In genomic region chr9:131418143-131419028, GRCh38 we compare ENCODE assay signal across 9 cellular contexts. TPM values are rescaled to one million over a fixed set of nuclear protein-coding genes. Genes with fewer than 3 reads are reported as not detected.
DNase-seq lines count a peak whose midpoint lies in the region; ATAC-seq and TF ChIP-seq lines count a peak whose summit lies in the region.
"Had no signal": no experiment of that assay in that cellular context is flagged by ENCODE, and none has a peak within 500 bp of the region (broad histone marks: within the 10 kb centered on the region; RNA-seq: fewer than 3 reads in every experiment).

No MANE protein-coding gene starts in this region.

- H3K4me1 Mint-ChIP-seq in CD4-positive, alpha-beta memory T cell = peaks cover 70 to 98% (median 82%) of the 10 kb centered on the region in 4 donors
- H3K4me1 Mint-ChIP-seq in brain = peaks cover 81% of the 10 kb centered on the region

- no peaks in the 10 kb centered on the region for H3K9me3 ChIP-seq in CD4-positive, alpha-beta memory T cell (ENCODE audit: control insufficient read depth in 1 of 2, low read length in 2 of 2)
- H3K9me3 ChIP-seq in mesenchymal stem cell (ENCODE audit: control insufficient read depth, low read length) = no peaks in the 10 kb centered on the region

- no peaks in the 10 kb centered on the region for H3K27me3 Mint-ChIP-seq in CD4-positive, alpha-beta memory T cell
- no peaks in the 10 kb centered on the region for H3K27me3 Mint-ChIP-seq in brain

- no peak overlapping the region for H2BK12ac ChIP-seq in mesenchymal stem cell (ENCODE audit: low read length in 2 of 2)

- H4K91ac ChIP-seq in mesenchymal stem cell (ENCODE audit: low read length) = no peak overlapping the region

- H3K23ac ChIP-seq in mesenchymal stem cell (ENCODE audit: low read length in 2 of 2) = no peak overlapping the region

- POLR2A ChIA-PET in CD4-positive, alpha-beta memory T cell (lab: Charles Lee; ENCODE audit: partially characterized antibody) = interaction anchor here (0.7 to 1.2 kb wide), 5 partner anchors 12 to 45 kb away, joined by 3 to 6 read pairs (median 4); no protein-coding TSS in a partner anchor

- no peak for TF ChIP-seq CTCF in brain (conservative IDR thresholded peaks at IDR 0.05)

- no peak overlapping the region for H2BK15ac ChIP-seq in mesenchymal stem cell (ENCODE audit: low read depth, poor library complexity, severe bottlenecking)

- H3K9ac ChIP-seq in mesenchymal stem cell (ENCODE audit: low read length) = peak overlapping the region; percentile 52

- peaks cover 6 to 50% of the 10 kb centered on the region in 2 donors for H3K36me3 Mint-ChIP-seq in CD4-positive, alpha-beta memory T cell
- H3K36me3 Mint-ChIP-seq in brain = peaks cover 51% of the 10 kb centered on the region

- H3K4me2 ChIP-seq in mesenchymal stem cell (ENCODE audit: low read length, poor library complexity, severe bottlenecking) = no peak overlapping the region

- H3K27ac Mint-ChIP-seq in CD4-positive, alpha-beta memory T cell = peak overlapping the region; percentile 0 to 90 (median 78)
- peak overlapping the region; percentile 68 to 98 (median 89) for H3K27ac Mint-ChIP-seq in brain

- no peaks in the 10 kb centered on the region for H3K27me3 ChIP-seq in CD4-positive, alpha-beta memory T cell (ENCODE audit: insufficient read depth, low read length)
- H3K27me3 ChIP-seq in mesenchymal stem cell (ENCODE audit: control insufficient read depth in 1 of 2, insufficient read depth in 1 of 2, low read length in 2 of 2) = no peaks in the 10 kb centered on the region

- no peak overlapping the region for H3K4me3 ChIP-seq in CD4-positive, alpha-beta memory T cell (ENCODE audit: low read length in 2 of 2)
- H3K4me3 ChIP-seq in mesenchymal stem cell (ENCODE audit: insufficient read depth in 1 of 2, low read depth in 1 of 2, low read length in 2 of 2) (no peak overlapping the region), urinary bladder (ENCODE audit: low read depth, low read length) (no peak overlapping the region)
- H3K4me3 ChIP-seq: HAP-1 had no signal

- H2AFZ ChIP-seq in mesenchymal stem cell (ENCODE audit: low read depth, low read length) = no peak overlapping the region

- DNase-seq in CD4-positive, alpha-beta memory T cell = no peak
- DNase-seq in NCI-H1092 (lab: John Stamatoyannopoulos, UW) (peak; percentile 4), mesenchymal stem cell (peak; percentile 45), activated gamma-delta T cell (lab: John Stamatoyannopoulos, UW) (no peak)
- no peak for DNase-seq in effector CD4-positive, alpha-beta T cell

- no peaks in the 10 kb centered on the region for H3K79me1 ChIP-seq in mesenchymal stem cell (replicated peaks; ENCODE audit: low read length, poor library complexity, severe bottlenecking)

- peaks cover 94% of the 10 kb centered on the region for H3K4me1 ChIP-seq in CD4-positive, alpha-beta memory T cell (ENCODE audit: insufficient read depth, low read length)
- H3K4me1 ChIP-seq in mesenchymal stem cell (ENCODE audit: control insufficient read depth, insufficient read depth, low read depth, low read length) = peaks cover 47% of the 10 kb centered on the region
- peaks cover under 1% of the 10 kb centered on the region for H3K4me1 ChIP-seq in urinary bladder (ENCODE audit: insufficient read depth)

- H3K4me3 Mint-ChIP-seq in CD4-positive, alpha-beta memory T cell = peak overlapping the region in 7 of 8 donors; percentile 46 to 82 (median 70)
- peak overlapping the region; percentile 18 to 75 (median 66) for H3K4me3 Mint-ChIP-seq in brain

- whole genome bisulfite sequencing in mesenchymal stem cell = 61% methylated on average over 6 of the region's 7 CpGs
- WGBS in urinary bladder = 20% methylated on average over 7 of the region's 7 CpGs

- intact Hi-C loops in CD4-positive, alpha-beta memory T cell (cut with micrococcal nuclease) = no loop called here

- peaks cover 0 to 2% (median 0%) of the 10 kb centered on the region in 8 donors for H3K9me3 Mint-ChIP-seq in CD4-positive, alpha-beta memory T cell
- peaks cover 7 to 24% (median 19%) of the 10 kb centered on the region in 5 experiments for H3K9me3 Mint-ChIP-seq in brain

- H3K27ac ChIP-seq in CD4-positive, alpha-beta memory T cell (ENCODE audit: low read depth, low read length) = no peak overlapping the region
- peak overlapping the region; percentile 40 for H3K27ac ChIP-seq in mesenchymal stem cell (ENCODE audit: low read length, poor library complexity, severe bottlenecking)
- H3K27ac ChIP-seq in urinary bladder (ENCODE audit: low read depth) = peak overlapping the region; percentile 73

- peak overlapping the region; percentile 76 for H2AK5ac ChIP-seq in mesenchymal stem cell (ENCODE audit: low read length, severe bottlenecking)

- H3K36me3 ChIP-seq in CD4-positive, alpha-beta memory T cell (ENCODE audit: insufficient read depth, low read length) = peaks cover 6% of the 10 kb centered on the region
- H3K36me3 ChIP-seq in mesenchymal stem cell (ENCODE audit: control insufficient read depth in 1 of 2, insufficient read depth in 2 of 2, low read depth in 1 of 2, low read length in 2 of 2) (peaks cover 7 to 21% of the 10 kb centered on the region in 2 experiments), urinary bladder (ENCODE audit: insufficient read depth) (no peaks in the 10 kb centered on the region)

- CTCF ChIA-PET in CD4-positive, alpha-beta memory T cell (lab: Charles Lee; ENCODE audit: partially characterized antibody) = interaction anchor here (0.8 to 1.9 kb wide), 5 partner anchors 10 to 142 kb away, joined by 3 to 5 read pairs (median 4); no protein-coding TSS in a partner anchor

- no peak overlapping the region for H2BK5ac ChIP-seq in mesenchymal stem cell (ENCODE audit: low read depth, low read length, poor library complexity, severe bottlenecking)

- no peak overlapping the region for H2BK120ac ChIP-seq in mesenchymal stem cell (ENCODE audit: low read depth, low read length)

- H3K14ac ChIP-seq in mesenchymal stem cell (ENCODE audit: low read length in 2 of 2) = no peak overlapping the region

- no peak overlapping the region for H4K8ac ChIP-seq in mesenchymal stem cell (ENCODE audit: low read length)

- no peak overlapping the region for H3K18ac ChIP-seq in mesenchymal stem cell (ENCODE audit: low read depth in 1 of 2, low read length in 2 of 2)

- no peak for ATAC-seq in GM18907 (IDR thresholded peaks at IDR 0.05; ENCODE audit: unreplicated experiment)

- H3K4ac ChIP-seq in mesenchymal stem cell (ENCODE audit: low read depth in 1 of 2, low read length in 2 of 2) = no peak overlapping the region

RNA-seq across cellular contexts. Expression of gene PRRC2B, which starts 24.5 kb away (rescaled TPM):
- 100 to 1,000 TPM; 335 to 343 TPM for total RNA-seq in CD4-positive, alpha-beta memory T cell
- 10 to 100 TPM in 1 of 2 donors, 1 to 10 TPM in 1; 2.7 to 46.9 TPM for polyA plus RNA-seq in CD4-positive, alpha-beta memory T cell
- polyA plus RNA-seq in brain (ENCODE audit: insufficient read depth, low read depth, low replicate concordance) (264 TPM), urinary bladder (82.3 TPM)
- 55.8 TPM for polyA plus RNA-seq in mesenchymal stem cell (2013, experiment 1 of 2)
- 53.6 TPM for polyA plus RNA-seq in mesenchymal stem cell (2013, experiment 2 of 2)
- total RNA-seq in urinary bladder = 78.7 TPM

Comparison
In these comparisons a context has a peak if more than half of its experiments do, and no peak if none do; other contexts are left out.
1. DNase-seq: peak in NCI-H1092 (single experiment) and mesenchymal stem cell (single experiment); none in CD4-positive, alpha-beta memory T cell (0 of 5), effector CD4-positive, alpha-beta T cell (single experiment) and activated gamma-delta T cell (single experiment).